In the genomic region with DNA sequence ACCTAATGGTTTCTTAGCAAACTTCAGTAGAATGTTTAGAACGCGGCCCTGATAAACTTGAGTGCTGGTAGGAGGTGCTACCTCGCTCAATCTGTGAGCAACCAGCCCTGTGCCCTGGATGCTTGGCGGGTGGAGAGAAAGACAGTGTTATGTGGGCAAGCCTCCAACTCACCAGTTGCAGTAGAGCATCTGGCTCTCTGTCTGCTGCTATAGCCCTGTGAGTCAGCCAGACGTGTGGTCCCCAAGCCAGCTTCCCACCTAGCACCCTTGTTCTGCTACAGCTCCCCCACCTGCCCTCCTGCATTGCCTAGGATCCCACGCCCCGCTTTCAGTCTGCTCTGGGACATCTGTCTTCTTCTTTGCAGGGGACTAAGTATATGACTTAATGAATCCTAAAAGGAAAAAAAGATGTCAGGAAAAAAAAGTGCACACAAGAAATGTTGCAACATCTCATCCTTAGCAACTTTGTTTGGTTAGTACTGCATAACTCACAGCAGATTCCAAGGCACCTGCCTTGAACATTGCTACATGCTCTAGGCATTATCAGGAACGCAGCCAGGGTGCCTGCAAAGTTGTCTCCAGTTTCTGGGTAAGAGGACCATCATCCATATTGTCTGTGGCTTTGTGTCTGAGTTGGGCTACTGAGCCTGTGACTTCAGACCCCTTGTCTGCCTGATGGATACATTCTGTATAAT, we compare ENCODE assay signal across 14 cellular contexts. TPM values are rescaled to one million over a fixed set of nuclear protein-coding genes. Genes with fewer than 3 reads are reported as not detected.
A peak's percentile ranks its signal among the peaks of the same experiment; 100 is the strongest.
DNase-seq lines count a peak whose midpoint lies in the region; ATAC-seq and TF ChIP-seq lines count a peak whose summit lies in the region.
"Had no signal": no experiment of that assay in that cellular context is flagged by ENCODE, and none has a peak within 500 bp of the region (broad histone marks: within the 10 kb centered on the region; RNA-seq: fewer than 3 reads in every experiment).

No MANE protein-coding gene starts in this region.

- no peaks in the 10 kb centered on the region for H3K79me2 ChIP-seq in ACC112 (ENCODE audit: control insufficient read depth, insufficient read depth, low read length, unreplicated experiment)

- intact Hi-C loops in esophagus muscularis mucosa (cut with DNase I), result no loop called here
- intact Hi-C loops in transverse colon (cut with DNase I; ENCODE audit: low total_unique reads), result no loop called here

- peak; percentile 66 for ATAC-seq in lung (ENCODE audit: insufficient read depth, low FRiP score)
- ATAC-seq: left colon had no signal

- no peak for TF ChIP-seq EP300 in esophagus muscularis mucosa (IDR thresholded peaks at IDR 0.05)
- no peak for TF ChIP-seq EP300 in transverse colon (IDR thresholded peaks at IDR 0.05; ENCODE audit: low read depth)

- in situ Hi-C loops in transverse colon (cut with MboI; ENCODE audit: low pct_ligation_motif_present in 1 of 4, low pct_unique_long_range_greater_than_20kb in 1 of 4, low sequenced_read_pairs in 3 of 4), result no loop called here

- CTCF ChIA-PET in HEK293 (lab: Yijun Ruan, JAX), result interaction anchor here (0.6 kb wide), 1 partner anchor 28 kb away, joined by 3 read pairs; no protein-coding TSS in a partner anchor

- TF ChIP-seq POLR2A in esophagus muscularis mucosa (IDR thresholded peaks at IDR 0.05; ENCODE audit: low read depth) (no peak), transverse colon (IDR thresholded peaks at IDR 0.05) (no peak)

- WGBS in lung, 2 donors, result 70 to 81% methylated on average over 8 of the region's 8 CpGs
- 79% methylated on average over 8 of the region's 8 CpGs for WGBS in esophagus muscularis mucosa
- 88 to 90% methylated on average over 2 to 6 of the region's 8 CpGs for WGBS in transverse colon (ENCODE audit: low coverage in 1 of 2), 2 donors

- H3K4me1 ChIP-seq in ACC112 (ENCODE audit: control insufficient read depth, insufficient read depth, low read length, unreplicated experiment) (peaks cover 16% of the 10 kb centered on the region), HEK293 (ENCODE audit: control insufficient read depth, insufficient read depth, low read length) (no peaks in the 10 kb centered on the region), lung (ENCODE audit: control insufficient read depth in 2 of 2, insufficient read depth in 2 of 2, low read length in 2 of 2) (peaks cover 2% of the 10 kb centered on the region in 2 donors), esophagus muscularis mucosa (peaks cover 18 to 34% (median 25%) of the 10 kb centered on the region in 4 donors), transverse colon (no peaks in the 10 kb centered on the region)

- DNase-seq in choroid plexus epithelial cell (ENCODE audit: low read depth), result peak; percentile 92
- DNase-seq in lung (ENCODE audit: low spot score), result no peak
- DNase-seq in esophagus muscularis mucosa (ENCODE audit: extremely low spot score), result no peak
- no peak for DNase-seq in DMS79 (lab: John Stamatoyannopoulos, UW)
- no peak for DNase-seq in transverse colon
- no peak for DNase-seq in COR-L47 (lab: John Stamatoyannopoulos, UW)
- DNase-seq: activated CD4-positive, alpha-beta memory T cell treated with anti-CD3 and anti-CD28 coated beads, Interleukin-2, amount 10 ng/mL, durations not matched to agents 7 days and 5 days; left colon; NCI-H510A had no signal

- H3K27me3 ChIP-seq in ACC112 (ENCODE audit: insufficient read depth, low read length) (no peaks in the 10 kb centered on the region), lung (ENCODE audit: control insufficient read depth, insufficient read depth) (no peaks in the 10 kb centered on the region), esophagus muscularis mucosa (no peaks in the 10 kb centered on the region), transverse colon (no peaks in the 10 kb centered on the region)
- H3K27me3 ChIP-seq: adrenal gland had no signal

- H3K27ac ChIP-seq in ACC112 (ENCODE audit: low read depth, low read length) (peak overlapping the region; percentile 7; the same call in 1 of the 2 replicates), HEK293 (ENCODE audit: extremely low read depth, low read depth, low read length) (no peak overlapping the region), lung (ENCODE audit: low read depth in 1 of 2, low read length in 1 of 2) (peak overlapping the region; percentile 38 to 54), esophagus muscularis mucosa (replicated peaks in 1 of 4) (no peak overlapping the region), transverse colon (no peak overlapping the region)
- H3K27ac ChIP-seq: adrenal gland, C4-2B, epithelial cell of prostate had no signal

- POLR2A ChIA-PET in HEK293 (lab: Yijun Ruan, JAX), result no interaction called here

- H3K36me3 ChIP-seq in ACC112 (ENCODE audit: insufficient read depth, low read length), result peaks cover 9% of the 10 kb centered on the region; the same call in 1 of the 2 replicates
- H3K36me3 ChIP-seq in HEK293 (ENCODE audit: control insufficient read depth in 2 of 2, insufficient read depth in 1 of 2, low read length in 2 of 2), result peaks cover 11 to 42% of the 10 kb centered on the region in 2 experiments
- peaks cover 9 to 12% of the 10 kb centered on the region in 2 donors for H3K36me3 ChIP-seq in lung (ENCODE audit: control insufficient read depth in 2 of 2, insufficient read depth in 2 of 2, low read length in 2 of 2)
- peaks cover 24 to 42% (median 33%) of the 10 kb centered on the region in 4 donors for H3K36me3 ChIP-seq in esophagus muscularis mucosa
- peaks cover 0 to 8% (median 0%) of the 10 kb centered on the region in 4 donors for H3K36me3 ChIP-seq in transverse colon

- H3K4me3 ChIP-seq in ACC112 (ENCODE audit: low read depth, low read length) (no peak overlapping the region), HEK293 (ENCODE audit: low read depth, low read length) (no peak overlapping the region), choroid plexus epithelial cell (ENCODE audit: low read depth, low read length) (no peak overlapping the region), lung (no peak overlapping the region), esophagus muscularis mucosa (no peak overlapping the region), transverse colon (no peak overlapping the region)
- H3K4me3 ChIP-seq: adrenal gland had no signal

- H3K9me3 ChIP-seq in HEK293 (ENCODE audit: control insufficient read depth, insufficient read depth, low read depth, low read length), result no peaks in the 10 kb centered on the region
- H3K9me3 ChIP-seq in lung (ENCODE audit: control insufficient read depth in 2 of 2, insufficient read depth in 1 of 2, low read length in 1 of 2), result no peaks in the 10 kb centered on the region
- H3K9me3 ChIP-seq in esophagus muscularis mucosa, result no peaks in the 10 kb centered on the region
- H3K9me3 ChIP-seq in transverse colon, result no peaks in the 10 kb centered on the region
- H3K9me3 ChIP-seq: adrenal gland had no signal

- no peak overlapping the region for H2AFZ ChIP-seq in ACC112 (ENCODE audit: low read length, unreplicated experiment)

- no peak for TF ChIP-seq CTCF in HEK293 (tag by site-specific recombination; IDR thresholded peaks at IDR 0.05)
- no peak for TF ChIP-seq CTCF in choroid plexus epithelial cell (conservative IDR thresholded peaks at IDR 0.05; ENCODE audit: low read depth, low read length)
- no peak for TF ChIP-seq CTCF in lung (IDR thresholded peaks at IDR 0.05; ENCODE audit: control extremely low read depth, extremely low read depth)
- no peak for TF ChIP-seq CTCF in esophagus muscularis mucosa (IDR thresholded peaks at IDR 0.05)
- no peak for TF ChIP-seq CTCF in transverse colon (IDR thresholded peaks at IDR 0.05)

TF ChIP-seq in HEK293, 187 proteins besides CTCF, POLR2A, EP300 and RAD21 (continues in another document):
- TF ChIP-seq ZNF610 (tag by site-specific recombination; IDR thresholded peaks at IDR 0.05; ENCODE audit: borderline replicate concordance) (no peak), ZNF398 (tag by site-specific recombination; IDR thresholded peaks at IDR 0.05) (no peak), ZNF660 (tag by site-specific recombination; IDR thresholded peaks at IDR 0.05) (no peak), ZNF184 (tag by site-specific recombination; IDR thresholded peaks at IDR 0.05) (no peak), ZNF121 (tag by site-specific recombination; IDR thresholded peaks at IDR 0.05) (no peak), ZNF530 (tag by site-specific recombination; IDR thresholded peaks at IDR 0.05; ENCODE audit: low read depth) (no peak), ZNF266 (tag by site-specific recombination; IDR thresholded peaks at IDR 0.05; ENCODE audit: low read depth) (no peak), ZNF23 (tag by site-specific recombination; IDR thresholded peaks at IDR 0.05; ENCODE audit: borderline replicate concordance) (no peak), GLIS1 (tag by site-specific recombination; IDR thresholded peaks at IDR 0.05) (peak; percentile 84)
- TF ChIP-seq, protein P1, sequence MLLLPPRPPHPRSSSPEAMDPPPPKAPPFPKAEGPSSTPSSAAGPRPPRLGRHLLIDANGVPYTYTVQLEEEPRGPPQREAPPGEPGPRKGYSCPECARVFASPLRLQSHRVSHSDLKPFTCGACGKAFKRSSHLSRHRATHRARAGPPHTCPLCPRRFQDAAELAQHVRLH (tag by site-specific recombination; IDR thresholded peaks at IDR 0.05), result no peak

RNA-seq across cellular contexts. Expression of gene SNRNP35, which starts 13.6 kb away (rescaled TPM):
- 10 to 100 TPM; 19.3 to 20.2 TPM for total RNA-seq in lung
- polyA plus RNA-seq in lung, result 10 to 100 TPM; 20.7 to 67.0 TPM
- total RNA-seq in esophagus muscularis mucosa, result 10 to 100 TPM; 11.6 to 27.4 (median 17.0) TPM
- total RNA-seq in transverse colon, result 10 to 100 TPM in 3 of 4 donors, 1 to 10 TPM in 1; 8.6 to 30.0 (median 25.7) TPM

RNA-seq across cellular contexts. Expression of gene RILPL2, which starts 35.0 kb away (rescaled TPM):
- total RNA-seq in lung (10 to 100 TPM in 1 of 2 donors, 1 to 10 TPM in 1; 7.7 to 12.2 TPM), esophagus muscularis mucosa (1 to 10 TPM; 5.4 to 7.6 (median 5.8) TPM), transverse colon (1 to 10 TPM in 3 of 4 donors, under 1 TPM in 1; 0.60 to 2.7 (median 1.4) TPM)
- 10 to 100 TPM; 13.7 to 40.7 TPM for polyA plus RNA-seq in lung

Comparison
In these comparisons a context has a peak if more than half of its experiments do, and no peak if none do; other contexts are left out.
1. H3K27ac ChIP-seq: peak in ACC112 (single experiment) and lung (2 of 2); none in HEK293 (single experiment), esophagus muscularis mucosa (0 of 4) and transverse colon (0 of 4).